In the genomic region with DNA sequence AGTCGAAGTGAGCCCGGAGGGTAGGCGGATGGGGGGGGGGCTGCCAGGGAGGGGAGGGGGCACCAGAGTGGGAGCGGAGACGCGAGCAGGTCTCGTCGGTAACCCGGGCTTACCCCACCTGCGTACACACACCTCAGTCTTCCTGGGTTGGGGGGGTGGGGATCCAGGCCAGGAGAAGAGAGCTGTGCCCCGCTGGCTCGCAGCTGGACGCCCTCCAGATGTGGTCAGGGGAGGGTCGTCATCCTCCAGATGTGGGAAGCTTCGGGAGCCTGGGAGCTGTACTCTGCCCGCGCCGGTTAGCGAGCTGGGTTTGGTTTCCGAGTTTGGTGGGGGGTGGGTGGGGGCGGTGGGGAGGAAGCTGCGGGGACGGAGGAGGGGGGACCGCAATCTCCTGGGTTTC, we compare ENCODE assay signal across 17 cellular contexts. TPM values are rescaled to one million over a fixed set of nuclear protein-coding genes. Genes with fewer than 3 reads are reported as not detected.
A peak's percentile ranks its signal among the peaks of the same experiment; 100 is the strongest.
DNase-seq lines count a peak whose midpoint lies in the region; ATAC-seq and TF ChIP-seq lines count a peak whose summit lies in the region.
"Had no signal": no experiment of that assay in that cellular context is flagged by ENCODE, and none has a peak within 500 bp of the region (broad histone marks: within the 10 kb centered on the region; RNA-seq: fewer than 3 reads in every experiment).

No MANE protein-coding gene starts in this region.

- no peaks in the 10 kb centered on the region for H3K9me2 ChIP-seq in Loucy (replicated peaks; ENCODE audit: low read depth, low read length)

- H3F3A ChIP-seq in Loucy (ENCODE audit: low read depth), result no peaks in the 10 kb centered on the region
- peaks cover 54% of the 10 kb centered on the region for H3F3A ChIP-seq in neural progenitor cell (ENCODE audit: low read depth)

- peaks cover 22% of the 10 kb centered on the region for H3K4me1 ChIP-seq in CD8-positive, alpha-beta memory T cell (ENCODE audit: insufficient read depth, low read length)
- H3K4me1 ChIP-seq in Loucy (ENCODE audit: insufficient read depth, low read length, poor library complexity, severe bottlenecking) (peaks cover 10% of the 10 kb centered on the region), esophagus muscularis mucosa (peaks cover 39 to 65% (median 61%) of the 10 kb centered on the region in 4 donors), neural progenitor cell (peaks cover 71% of the 10 kb centered on the region)

- H3K27me3 ChIP-seq in CD8-positive, alpha-beta memory T cell (ENCODE audit: insufficient read depth, low read length, poor library complexity, severe bottlenecking), result peaks cover 57% of the 10 kb centered on the region
- H3K27me3 ChIP-seq in Loucy (ENCODE audit: insufficient read depth, low read length, poor library complexity, severe bottlenecking) (peaks cover 21% of the 10 kb centered on the region), esophagus muscularis mucosa (peaks cover 3 to 95% (median 50%) of the 10 kb centered on the region in 4 donors), neural progenitor cell (peaks cover 92% of the 10 kb centered on the region)

- DNase-seq in CD8-positive, alpha-beta memory T cell, result no peak
- DNase-seq in esophagus muscularis mucosa (ENCODE audit: extremely low spot score) (no peak), neural progenitor cell (ENCODE audit: low spot score) (no peak)
- no peak for DNase-seq in activated effector memory CD4-positive, alpha-beta T cell treated with anti-CD3 and anti-CD28 coated beads, Interleukin-2, amount 50 U/mL, for 16 hours
- no peak for DNase-seq in activated CD4-positive, alpha-beta T cell treated with anti-CD3 and anti-CD28 coated beads for 36 hours
- DNase-seq: activated T-cell treated with anti-CD3 and anti-CD28 coated beads, Interleukin-2, amount 50 U/mL, for 24 hours; amniotic stem cell; cortex of kidney; HFFc6; midbrain; NCI-H1694 treated with DMSO at 0.1 percent for 48 hours; NCI-H524 treated with DMSO at 0.1 percent for 48 hours; tibial artery had no signal

- peak overlapping the region; percentile 68 to 83 (median 74) for H3K4me3 Mint-ChIP-seq in CD8-positive, alpha-beta memory T cell
- peak overlapping the region; percentile 87 for H3K4me3 Mint-ChIP-seq in neural progenitor cell
- no peak overlapping the region for H3K4me3 Mint-ChIP-seq in activated CD4-positive, alpha-beta T cell treated with anti-CD3 and anti-CD28 coated beads for 36 hours

- peaks cover 18 to 49% (median 37%) of the 10 kb centered on the region in 3 donors for H3K4me1 Mint-ChIP-seq in CD8-positive, alpha-beta memory T cell
- peaks cover 60% of the 10 kb centered on the region for H3K4me1 Mint-ChIP-seq in neural progenitor cell
- peaks cover 21% of the 10 kb centered on the region for H3K4me1 Mint-ChIP-seq in activated CD4-positive, alpha-beta T cell treated with anti-CD3 and anti-CD28 coated beads for 36 hours

- POLR2A ChIA-PET in CD8-positive, alpha-beta memory T cell (lab: Charles Lee), result interaction anchor here (0.6 to 1.0 kb wide), 2 partner anchors 14 to 165 kb away, joined by 3 read pairs; a partner anchor contains a TSS
- POLR2A ChIA-PET in activated CD4-positive, alpha-beta T cell treated with anti-CD3 and anti-CD28 coated beads for 36 hours (lab: Charles Lee), result no interaction called here

- no peaks in the 10 kb centered on the region for H3K9me3 ChIP-seq in CD8-positive, alpha-beta memory T cell (ENCODE audit: low read length)
- no peaks in the 10 kb centered on the region for H3K9me3 ChIP-seq in Loucy (ENCODE audit: insufficient read depth, low read depth, low read length)
- H3K9me3 ChIP-seq in esophagus muscularis mucosa, result no peaks in the 10 kb centered on the region
- no peaks in the 10 kb centered on the region for H3K9me3 ChIP-seq in neural progenitor cell (ENCODE audit: low read depth)
- H3K9me3 ChIP-seq: tibial artery had no signal

- no peaks in the 10 kb centered on the region for H3K79me2 ChIP-seq in Loucy (ENCODE audit: insufficient read depth, low read length)
- H3K79me2 ChIP-seq in neural progenitor cell (ENCODE audit: low read depth), result no peaks in the 10 kb centered on the region
- H3K79me2 ChIP-seq: parathyroid adenoma had no signal

- ATAC-seq in activated CD4-positive, CD25-positive, alpha-beta regulatory T cell treated with anti-CD3 and anti-CD28 coated beads, Interleukin-2, amount 50 U/mL, for 24 hours, result no peak
- no peak for ATAC-seq in GM18907 (IDR thresholded peaks at IDR 0.05; ENCODE audit: unreplicated experiment)
- ATAC-seq in activated CD4-positive, alpha-beta T cell treated with anti-CD3 and anti-CD28 coated beads for 36 hours, result no peak

- peak overlapping the region; percentile 87 for H3K4me2 ChIP-seq in Loucy (ENCODE audit: low read depth, low read length, poor library complexity, severe bottlenecking)
- peak overlapping the region; percentile 100 for H3K4me2 ChIP-seq in neural progenitor cell

- 5% methylated on average over 10 of the region's 24 CpGs for WGBS in esophagus muscularis mucosa

- peaks cover 65 to 76% of the 10 kb centered on the region in 2 donors for H3K27me3 Mint-ChIP-seq in CD8-positive, alpha-beta memory T cell
- H3K27me3 Mint-ChIP-seq in neural progenitor cell (ENCODE audit: insufficient read depth, low read depth), result peaks cover 38% of the 10 kb centered on the region
- peaks cover 55% of the 10 kb centered on the region for H3K27me3 Mint-ChIP-seq in activated CD4-positive, alpha-beta T cell treated with anti-CD3 and anti-CD28 coated beads for 36 hours

- CTCF ChIA-PET in CD8-positive, alpha-beta memory T cell (lab: Charles Lee), result interaction anchor here (1.2 to 1.7 kb wide), 2 partner anchors 14 to 58 kb away, joined by 3 to 4 read pairs; no protein-coding TSS in a partner anchor
- CTCF ChIA-PET in activated CD4-positive, alpha-beta T cell treated with anti-CD3 and anti-CD28 coated beads for 36 hours (lab: Charles Lee), result interaction anchor here (0.9 to 1.8 kb wide), 6 partner anchors 16 to 133 kb away, joined by 3 to 9 read pairs (median 4); no protein-coding TSS in a partner anchor

- H4K20me1 ChIP-seq in Loucy (ENCODE audit: insufficient read depth, low read length, poor library complexity, severe bottlenecking) (no peaks in the 10 kb centered on the region), neural progenitor cell (ENCODE audit: low read depth) (peaks cover 27% of the 10 kb centered on the region)

- H3K9ac ChIP-seq in Loucy (ENCODE audit: low read depth, low read length, poor library complexity, severe bottlenecking) (no peak overlapping the region), neural progenitor cell (no peak overlapping the region)
- H3K9ac ChIP-seq: parathyroid adenoma had no signal

- no peak for TF ChIP-seq CTCF in Loucy (conservative IDR thresholded peaks at IDR 0.05; ENCODE audit: low read length)
- TF ChIP-seq CTCF in esophagus muscularis mucosa (IDR thresholded peaks at IDR 0.05), result no peak
- no peak for TF ChIP-seq CTCF in neural progenitor cell (IDR thresholded peaks at IDR 0.05)

- H3K27ac Mint-ChIP-seq in CD8-positive, alpha-beta memory T cell, result peak overlapping the region in 2 of 8 donors; percentile 48 to 72
- no peak overlapping the region for H3K27ac Mint-ChIP-seq in neural progenitor cell
- H3K27ac Mint-ChIP-seq in activated CD4-positive, alpha-beta T cell treated with anti-CD3 and anti-CD28 coated beads for 36 hours, result no peak overlapping the region
- H3K27ac Mint-ChIP-seq: activated T-cell treated with anti-CD3 and anti-CD28 coated beads, Interleukin-2, amount 50 U/mL, for 24 hours; HFFc6 had no signal

- no peak overlapping the region for H3K4me3 ChIP-seq in CD8-positive, alpha-beta memory T cell (ENCODE audit: low read length)
- H3K4me3 ChIP-seq in Loucy (ENCODE audit: low read length, poor library complexity, severe bottlenecking) (no peak overlapping the region), esophagus muscularis mucosa (peak overlapping the region; percentile 12 to 63 (median 60)), neural progenitor cell (peak overlapping the region; percentile 86)

- no peak overlapping the region for H3K27ac ChIP-seq in CD8-positive, alpha-beta memory T cell (ENCODE audit: low read depth, low read length)
- no peak overlapping the region for H3K27ac ChIP-seq in esophagus muscularis mucosa (replicated peaks in 1 of 4)
- no peak overlapping the region for H3K27ac ChIP-seq in neural progenitor cell
- H3K27ac ChIP-seq: parathyroid adenoma had no signal

- no peaks in the 10 kb centered on the region for H3K36me3 Mint-ChIP-seq in CD8-positive, alpha-beta memory T cell
- H3K36me3 Mint-ChIP-seq in neural progenitor cell, result no peaks in the 10 kb centered on the region
- H3K36me3 Mint-ChIP-seq in activated CD4-positive, alpha-beta T cell treated with anti-CD3 and anti-CD28 coated beads for 36 hours (ENCODE audit: low read depth), result no peaks in the 10 kb centered on the region

- H2AFZ ChIP-seq in Loucy (ENCODE audit: low read length) (no peak overlapping the region), neural progenitor cell (replicated peaks) (no peak overlapping the region)

- H3K9me3 Mint-ChIP-seq in CD8-positive, alpha-beta memory T cell, result no peaks in the 10 kb centered on the region
- H3K9me3 Mint-ChIP-seq in neural progenitor cell, result no peaks in the 10 kb centered on the region
- no peaks in the 10 kb centered on the region for H3K9me3 Mint-ChIP-seq in activated CD4-positive, alpha-beta T cell treated with anti-CD3 and anti-CD28 coated beads for 36 hours (ENCODE audit: low read depth)
- H3K9me3 Mint-ChIP-seq: activated T-cell treated with anti-CD3 and anti-CD28 coated beads, Interleukin-2, amount 50 U/mL, for 24 hours; HFFc6 had no signal

- H3K36me3 ChIP-seq in CD8-positive, alpha-beta memory T cell (ENCODE audit: insufficient read depth, low read length), result no peaks in the 10 kb centered on the region
- H3K36me3 ChIP-seq in Loucy (ENCODE audit: insufficient read depth, low read length) (no peaks in the 10 kb centered on the region), esophagus muscularis mucosa (no peaks in the 10 kb centered on the region), neural progenitor cell (no peaks in the 10 kb centered on the region)
- H3K36me3 ChIP-seq: tibial artery had no signal

- TF ChIP-seq EP300 in esophagus muscularis mucosa (IDR thresholded peaks at IDR 0.05), result no peak

- intact Hi-C loops in esophagus muscularis mucosa (cut with DNase I), result loop anchor here (5.0 kb wide), 1 partner anchor 126 kb away; no protein-coding TSS in a partner anchor
- intact Hi-C loops in activated CD4-positive, alpha-beta T cell treated with anti-CD3 and anti-CD28 coated beads for 36 hours (cut with DNase I, micrococcal nuclease), result loop anchor here in 1 of 2 experiments (5.0 kb wide), 1 partner anchor 66 kb away; no protein-coding TSS in a partner anchor

- no peak for TF ChIP-seq POLR2A in esophagus muscularis mucosa (IDR thresholded peaks at IDR 0.05; ENCODE audit: low read depth)

RNA-seq across cellular contexts. Expression of a gene that starts 1.3 kb away (rescaled TPM):
- total RNA-seq in CD8-positive, alpha-beta memory T cell, result under 1 TPM in 1 of 2 experiments, not detected in 1; 0.07 TPM
- polyA plus RNA-seq in CD8-positive, alpha-beta memory T cell, result not detected
- total RNA-seq in esophagus muscularis mucosa (under 1 TPM in 3 of 4 donors, not detected in 1; 0.39 to 0.63 (median 0.50) TPM), neural progenitor cell (ENCODE audit: low replicate concordance) (1.6 and 4.9 TPM in 2 replicates)
- not detected for total RNA-seq in activated CD4-positive, alpha-beta T cell treated with anti-CD3 and anti-CD28 coated beads for 36 hours

RNA-seq across cellular contexts. Expression of a gene that starts 14.8 kb away (rescaled TPM):
- 10 to 100 TPM; 34.7 to 42.9 TPM for total RNA-seq in CD8-positive, alpha-beta memory T cell
- polyA plus RNA-seq in CD8-positive, alpha-beta memory T cell, result 11.0 TPM
- total RNA-seq in esophagus muscularis mucosa (10 to 100 TPM; 44.1 to 64.4 (median 54.6) TPM), neural progenitor cell (ENCODE audit: low replicate concordance) (22.8 and 60.5 TPM in 2 replicates)
- total RNA-seq in activated CD4-positive, alpha-beta T cell treated with anti-CD3 and anti-CD28 coated beads for 36 hours, result 10 to 100 TPM in 1 of 2 experiments, 1 to 10 TPM in 1; 9.0 to 10.7 TPM

RNA-seq across cellular contexts. Expression of a gene that starts 29.3 kb away (rescaled TPM):
- not detected for total RNA-seq in CD8-positive, alpha-beta memory T cell
- not detected for polyA plus RNA-seq in CD8-positive, alpha-beta memory T cell
- total RNA-seq in esophagus muscularis mucosa, result not detected
- 0.09 and 0.24 TPM in 2 replicates for total RNA-seq in neural progenitor cell (ENCODE audit: low replicate concordance)
- total RNA-seq in activated CD4-positive, alpha-beta T cell treated with anti-CD3 and anti-CD28 coated beads for 36 hours, result not detected

RNA-seq across cellular contexts. Expression of a gene that starts 53.6 kb away (rescaled TPM):
- under 1 TPM; 0.83 to 0.86 TPM for total RNA-seq in CD8-positive, alpha-beta memory T cell
- polyA plus RNA-seq in CD8-positive, alpha-beta memory T cell, result not detected
- total RNA-seq in esophagus muscularis mucosa, result 1 to 10 TPM in 2 of 4 donors, under 1 TPM in 1, not detected in 1; 0.33 to 1.6 (median 1.2) TPM
- 3.5 and 3.8 TPM in 2 replicates for total RNA-seq in neural progenitor cell (ENCODE audit: low replicate concordance)
- total RNA-seq in activated CD4-positive, alpha-beta T cell treated with anti-CD3 and anti-CD28 coated beads for 36 hours, result 1 to 10 TPM; 1.4 to 1.8 TPM

Comparison
In these comparisons a context has a peak if more than half of its experiments do, and no peak if none do; other contexts are left out.
1. H3K4me3 ChIP-seq: peak in esophagus muscularis mucosa (4 of 4) and neural progenitor cell (single experiment); none in CD8-positive, alpha-beta memory T cell (single experiment) and Loucy (single experiment).